Comparison of ENCODE assay signal across 10 cellular contexts in the genomic region with DNA sequence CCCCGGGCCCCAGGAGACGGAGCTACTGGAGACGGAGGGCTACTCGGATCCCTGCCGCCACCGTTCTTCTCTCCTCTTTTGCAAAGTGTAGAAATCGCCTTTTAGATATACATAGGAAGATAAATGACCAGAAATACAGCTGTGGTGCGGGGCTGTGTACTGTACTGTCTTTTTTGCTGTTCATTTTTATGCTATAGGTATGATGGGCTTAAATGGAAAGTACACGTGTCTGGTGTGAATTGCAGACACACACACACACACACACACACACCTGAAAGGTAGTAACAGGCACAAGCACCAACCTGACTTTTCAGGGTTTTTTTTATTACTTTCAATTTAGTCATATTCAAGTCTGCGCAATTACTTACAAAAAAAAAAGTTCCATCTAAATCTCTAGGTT. TPM values are rescaled to one million over a fixed set of nuclear protein-coding genes. Genes with fewer than 3 reads are reported as not detected.
A peak's percentile ranks its signal among the peaks of the same experiment; 100 is the strongest.
DNase-seq lines count a peak whose midpoint lies in the region; ATAC-seq and TF ChIP-seq lines count a peak whose summit lies in the region.
"Had no signal": no experiment of that assay in that cellular context is flagged by ENCODE, and none has a peak within 500 bp of the region (broad histone marks: within the 10 kb centered on the region; RNA-seq: fewer than 3 reads in every experiment).

No MANE protein-coding gene starts in this region.

- no peaks in the 10 kb centered on the region for H3K36me3 Mint-ChIP-seq in progenitor cell of endocrine pancreas (ENCODE audit: insufficient read depth)
- no peaks in the 10 kb centered on the region for H3K36me3 Mint-ChIP-seq in activated CD8-positive, alpha-beta T cell treated with anti-CD3 and anti-CD28 coated beads for 36 hours (ENCODE audit: low read depth)

- DNase-seq in RWPE2 (ENCODE audit: low spot score) (no peak), fibroblast of villous mesenchyme (ENCODE audit: low read depth) (no peak), progenitor cell of endocrine pancreas (ENCODE audit: low spot score, unreplicated experiment) (no peak), cerebellar nuclear complex (lab: John Stamatoyannopoulos, UW) (no peak), SHP77 (lab: John Stamatoyannopoulos, UW) (no peak)
- DNase-seq in activated naive CD4-positive, alpha-beta T cell treated with Interleukin-2 at 50 U/mL for 16 hours, result no peak
- DNase-seq in activated CD8-positive, alpha-beta T cell treated with anti-CD3 and anti-CD28 coated beads for 36 hours, result no peak

- H3K4me3 Mint-ChIP-seq in progenitor cell of endocrine pancreas (ENCODE audit: low read depth), result peak overlapping the region; percentile 92
- H3K4me3 Mint-ChIP-seq in activated CD8-positive, alpha-beta T cell treated with anti-CD3 and anti-CD28 coated beads for 36 hours, result no peak overlapping the region

- H3K27me3 Mint-ChIP-seq in progenitor cell of endocrine pancreas, result peaks cover 72% of the 10 kb centered on the region
- peaks cover 28% of the 10 kb centered on the region for H3K27me3 Mint-ChIP-seq in activated CD8-positive, alpha-beta T cell treated with anti-CD3 and anti-CD28 coated beads for 36 hours

- CTCF ChIA-PET in activated CD8-positive, alpha-beta T cell treated with anti-CD3 and anti-CD28 coated beads for 36 hours (lab: Charles Lee), result no interaction called here

- H3K4me3 ChIP-seq in RWPE2 (ENCODE audit: severe bottlenecking) (peak overlapping the region; percentile 45), fibroblast of villous mesenchyme (ENCODE audit: low read depth, low read length) (peak overlapping the region; percentile 56)
- H3K4me3 ChIP-seq: GM12878 had no signal

- H3K36me3 ChIP-seq in ES-I3 (ENCODE audit: insufficient read depth, low read length) (no peaks in the 10 kb centered on the region), RWPE2 (ENCODE audit: low read depth) (no peaks in the 10 kb centered on the region)

- H3K9me3 ChIP-seq in ES-I3 (ENCODE audit: control insufficient read depth, insufficient read depth, low read length) (no peaks in the 10 kb centered on the region), RWPE2 (ENCODE audit: severe bottlenecking) (no peaks in the 10 kb centered on the region)

- H3K4me1 Mint-ChIP-seq in progenitor cell of endocrine pancreas (ENCODE audit: low read depth), result peaks cover 7% of the 10 kb centered on the region
- peaks cover 3% of the 10 kb centered on the region for H3K4me1 Mint-ChIP-seq in activated CD8-positive, alpha-beta T cell treated with anti-CD3 and anti-CD28 coated beads for 36 hours (ENCODE audit: low read depth)

- H3K9me3 Mint-ChIP-seq in progenitor cell of endocrine pancreas (ENCODE audit: low read depth), result no peaks in the 10 kb centered on the region
- H3K9me3 Mint-ChIP-seq in activated CD8-positive, alpha-beta T cell treated with anti-CD3 and anti-CD28 coated beads for 36 hours, result no peaks in the 10 kb centered on the region

- TF ChIP-seq CTCF in RWPE2 (IDR thresholded peaks at IDR 0.05; ENCODE audit: poor library complexity, severe bottlenecking), result no peak
- no peak for TF ChIP-seq CTCF in fibroblast of villous mesenchyme (IDR thresholded peaks at IDR 0.05; ENCODE audit: insufficient read depth, low read depth, low read length)
- TF ChIP-seq CTCF in progenitor cell of endocrine pancreas (IDR thresholded peaks at IDR 0.05; ENCODE audit: unreplicated experiment), result no peak
- TF ChIP-seq CTCF in activated CD8-positive, alpha-beta T cell treated with anti-CD3 and anti-CD28 coated beads for 36 hours (IDR thresholded peaks at IDR 0.05), result no peak

- peak; percentile 55 for ATAC-seq in RWPE2 (ENCODE audit: low read depth)
- ATAC-seq in activated CD8-positive, alpha-beta T cell treated with anti-CD3 and anti-CD28 coated beads for 36 hours, result no peak
- ATAC-seq: GM12878 had no signal

- POLR2A ChIA-PET in activated CD8-positive, alpha-beta T cell treated with anti-CD3 and anti-CD28 coated beads for 36 hours (lab: Charles Lee), result no interaction called here

- H3K27ac ChIP-seq in RWPE2 (ENCODE audit: poor library complexity, severe bottlenecking), result no peak overlapping the region

- H3K27ac Mint-ChIP-seq in progenitor cell of endocrine pancreas, result no peak overlapping the region
- no peak overlapping the region for H3K27ac Mint-ChIP-seq in activated CD8-positive, alpha-beta T cell treated with anti-CD3 and anti-CD28 coated beads for 36 hours

- peak overlapping the region; percentile 93 for H3K9ac ChIP-seq in ES-I3 (ENCODE audit: low read depth, low read length)

- peaks cover 23% of the 10 kb centered on the region for H3K4me1 ChIP-seq in ES-I3 (ENCODE audit: insufficient read depth, low read length)
- H3K4me1 ChIP-seq in RWPE2 (ENCODE audit: insufficient read depth, poor library complexity, severe bottlenecking), result peaks cover 3% of the 10 kb centered on the region

- intact Hi-C loops in activated CD8-positive, alpha-beta T cell treated with anti-CD3 and anti-CD28 coated beads for 36 hours (cut with micrococcal nuclease), result no loop called here

- no peaks in the 10 kb centered on the region for H3K27me3 ChIP-seq in RWPE2 (ENCODE audit: insufficient read depth, poor library complexity, severe bottlenecking)

RNA-seq across cellular contexts. Expression of a gene that starts 0.8 kb away (rescaled TPM):
- total RNA-seq in fibroblast of villous mesenchyme (0.43 TPM in 1 of 2 replicates, not detected in the other), progenitor cell of endocrine pancreas (0.74 and 1.6 TPM in 2 replicates)
- total RNA-seq in activated CD8-positive, alpha-beta T cell treated with anti-CD3 and anti-CD28 coated beads for 36 hours, result not detected
- total RNA-seq: OCI-LY7 had no signal
